In genomic region chr1:91499904-91500755, GRCh38 we compare ENCODE assay signal across 9 cellular contexts. TPM values are rescaled to one million over a fixed set of nuclear protein-coding genes. Genes with fewer than 3 reads are reported as not detected.
DNase-seq lines count a peak whose midpoint lies in the region; ATAC-seq and TF ChIP-seq lines count a peak whose summit lies in the region.
"Had no signal": no experiment of that assay in that cellular context is flagged by ENCODE, and none has a peak within 500 bp of the region (broad histone marks: within the 10 kb centered on the region; RNA-seq: fewer than 3 reads in every experiment).

No MANE protein-coding gene starts in this region.

- DNase-seq in Ammon's horn (ENCODE audit: low spot score) (peak; percentile 9), aorta (no peak), chondrocyte (ENCODE audit: low spot score) (no peak), NCI-H748 treated with DMSO at 0.1 percent for 48 hours (lab: John Stamatoyannopoulos, UW) (no peak)

- H3K4me1 ChIP-seq in liver (ENCODE audit: control insufficient read depth in 4 of 4, insufficient read depth in 4 of 4, low read length in 3 of 4), result peaks cover 0 to 12% (median 8%) of the 10 kb centered on the region in 4 donors
- H3K4me1 ChIP-seq in aorta (ENCODE audit: control insufficient read depth in 1 of 2, insufficient read depth in 2 of 2, low read length in 2 of 2), result no peaks in the 10 kb centered on the region

- no peaks in the 10 kb centered on the region for H3K36me3 ChIP-seq in liver (ENCODE audit: control insufficient read depth in 4 of 4, insufficient read depth in 3 of 4, low read depth in 1 of 4, low read length in 3 of 4)
- no peaks in the 10 kb centered on the region for H3K36me3 ChIP-seq in aorta (ENCODE audit: control insufficient read depth in 1 of 2, insufficient read depth in 2 of 2, low read length in 1 of 2)

- H3K4me1 Mint-ChIP-seq in activated T-helper 17 cell treated with anti-CD3 and anti-CD28 coated beads, Interleukin-2, amount 50 U/mL, for 72 hours, result peaks cover 13% of the 10 kb centered on the region
- peaks cover 17% of the 10 kb centered on the region for H3K4me1 Mint-ChIP-seq in chondrocyte (ENCODE audit: low read depth)

- H3K9me3 Mint-ChIP-seq in activated T-helper 17 cell treated with anti-CD3 and anti-CD28 coated beads, Interleukin-2, amount 50 U/mL, for 72 hours, result no peaks in the 10 kb centered on the region
- H3K9me3 Mint-ChIP-seq in chondrocyte (ENCODE audit: low read depth), result no peaks in the 10 kb centered on the region
- H3K9me3 Mint-ChIP-seq: natural killer cell treated with Interleukin-12 subunit alpha and Interleukin-12 subunit beta and Interleukin-15 and Interleukin-18, amount 100 ng/mL, for 72 hours had no signal

- TF ChIP-seq CTCF in liver (IDR thresholded peaks at IDR 0.05; ENCODE audit: low read depth, low read length, missing input control) (no peak), chondrocyte (IDR thresholded peaks at IDR 0.05) (no peak)

- TF ChIP-seq RAD21 in liver (IDR thresholded peaks at IDR 0.05), result no peak

- no peak overlapping the region for H3K4me3 Mint-ChIP-seq in activated T-helper 17 cell treated with anti-CD3 and anti-CD28 coated beads, Interleukin-2, amount 50 U/mL, for 72 hours
- H3K4me3 Mint-ChIP-seq in chondrocyte (ENCODE audit: unreplicated experiment), result no peak overlapping the region
- H3K4me3 Mint-ChIP-seq: natural killer cell treated with Interleukin-12 subunit alpha and Interleukin-12 subunit beta and Interleukin-15 and Interleukin-18, amount 100 ng/mL, for 72 hours had no signal

- peaks cover 29% of the 10 kb centered on the region for H3K36me3 Mint-ChIP-seq in activated T-helper 17 cell treated with anti-CD3 and anti-CD28 coated beads, Interleukin-2, amount 50 U/mL, for 72 hours (ENCODE audit: low read depth)
- H3K36me3 Mint-ChIP-seq in chondrocyte (ENCODE audit: low read depth), result no peaks in the 10 kb centered on the region

- no peaks in the 10 kb centered on the region for H3K9me3 ChIP-seq in liver (ENCODE audit: control insufficient read depth in 4 of 4, low read length in 3 of 4)
- no peaks in the 10 kb centered on the region for H3K9me3 ChIP-seq in aorta (ENCODE audit: control insufficient read depth, low read length)

- intact Hi-C loops in aorta (cut with DNase I), result loop anchor here in 1 of 2 donors (5.0 kb wide), 2 partner anchors 218 to 797 kb away; partner anchors contain the start of genes GLMN and RPAP2

- ATAC-seq in GM19328 (IDR thresholded peaks at IDR 0.05; ENCODE audit: unreplicated experiment) (peak; percentile 21), HG03432 (IDR thresholded peaks at IDR 0.05; ENCODE audit: unreplicated experiment) (peak; percentile 16), aorta (ENCODE audit: low FRiP score) (peak; percentile 1)
- ATAC-seq in activated T-helper 17 cell treated with anti-CD3 and anti-CD28 coated beads, Interleukin-2, amount 50 U/mL, for 72 hours (replicated peaks), result peak; percentile 54

- H3K27ac Mint-ChIP-seq in activated T-helper 17 cell treated with anti-CD3 and anti-CD28 coated beads, Interleukin-2, amount 50 U/mL, for 72 hours, result no peak overlapping the region
- no peak overlapping the region for H3K27ac Mint-ChIP-seq in chondrocyte (ENCODE audit: unreplicated experiment)
- H3K27ac Mint-ChIP-seq: natural killer cell treated with Interleukin-12 subunit alpha and Interleukin-12 subunit beta and Interleukin-15 and Interleukin-18, amount 100 ng/mL, for 72 hours had no signal

- 19% methylated on average over 14 of the region's 14 CpGs for WGBS in liver
- WGBS in aorta, 2 donors, result 18 to 20% methylated on average over 14 of the region's 14 CpGs

- no peaks in the 10 kb centered on the region for H3K27me3 Mint-ChIP-seq in activated T-helper 17 cell treated with anti-CD3 and anti-CD28 coated beads, Interleukin-2, amount 50 U/mL, for 72 hours
- H3K27me3 Mint-ChIP-seq in chondrocyte (ENCODE audit: low read depth), result no peaks in the 10 kb centered on the region
- H3K27me3 Mint-ChIP-seq: natural killer cell treated with Interleukin-12 subunit alpha and Interleukin-12 subunit beta and Interleukin-15 and Interleukin-18, amount 100 ng/mL, for 72 hours had no signal

- peak overlapping the region; percentile 59 to 100 (median 96) for H3K4me3 ChIP-seq in liver (ENCODE audit: low read depth in 1 of 3, low read length in 3 of 3)
- H3K4me3 ChIP-seq in aorta (ENCODE audit: low read length in 2 of 2), result peak overlapping the region; percentile 59 to 85

- H3K9ac ChIP-seq in liver (ENCODE audit: low read depth in 1 of 2, low read length in 2 of 2), result peak overlapping the region; percentile 59 to 76

- H3K27ac ChIP-seq in liver (ENCODE audit: low read depth in 1 of 2, low read length in 2 of 2), result peak overlapping the region; percentile 82 to 90
- peak overlapping the region in 1 of 2 donors; percentile 13 for H3K27ac ChIP-seq in aorta (ENCODE audit: low read depth in 1 of 2, low read length in 2 of 2)

- H3K27me3 ChIP-seq in liver (ENCODE audit: control insufficient read depth in 4 of 4, insufficient read depth in 4 of 4, low read length in 3 of 4) (no peaks in the 10 kb centered on the region), aorta (ENCODE audit: control insufficient read depth in 1 of 2, insufficient read depth in 2 of 2, low read length in 1 of 2) (no peaks in the 10 kb centered on the region)

TF ChIP-seq in liver, 16 proteins besides CTCF, POLR2A, EP300 and RAD21:
- TF ChIP-seq, protein P1, sequence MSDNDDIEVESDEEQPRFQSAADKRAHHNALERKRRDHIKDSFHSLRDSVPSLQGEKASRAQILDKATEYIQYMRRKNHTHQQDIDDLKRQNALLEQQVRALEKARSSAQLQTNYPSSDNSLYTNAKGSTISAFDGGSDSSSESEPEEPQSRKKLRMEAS (IDR thresholded peaks at IDR 0.05), result no peak

RNA-seq across cellular contexts. Expression of gene CDC7, which starts 0.5 kb away (rescaled TPM):
- 10 to 100 TPM; 24.4 to 27.2 TPM for total RNA-seq in activated T-helper 17 cell treated with anti-CD3 and anti-CD28 coated beads, Interleukin-2, amount 50 U/mL, for 72 hours
- total RNA-seq in liver (10 to 100 TPM in 1 of 2 donors, under 1 TPM in 1; 0.59 to 15.0 TPM), aorta (1 to 10 TPM; 1.6 to 3.9 TPM), chondrocyte (3.9 to 6.4 TPM (median 6.4 TPM) in 3 replicates)
- polyA plus RNA-seq in liver (under 1 TPM; 0.43 to 0.63 TPM), aorta (under 1 TPM; 0.13 to 0.87 TPM)

Comparison
In these comparisons a context has a peak if more than half of its experiments do, and no peak if none do; other contexts are left out.
1. ATAC-seq: peak in every context shown above with its lines; median percentile 54 in activated T-helper 17 cell treated with anti-CD3 and anti-CD28 coated beads, Interleukin-2, amount 50 U/mL, for 72 hours; 21 in GM19328; 16 in HG03432; 1 in aorta.